ENCODE assay signal across 1 cellular context in the genomic region with DNA sequence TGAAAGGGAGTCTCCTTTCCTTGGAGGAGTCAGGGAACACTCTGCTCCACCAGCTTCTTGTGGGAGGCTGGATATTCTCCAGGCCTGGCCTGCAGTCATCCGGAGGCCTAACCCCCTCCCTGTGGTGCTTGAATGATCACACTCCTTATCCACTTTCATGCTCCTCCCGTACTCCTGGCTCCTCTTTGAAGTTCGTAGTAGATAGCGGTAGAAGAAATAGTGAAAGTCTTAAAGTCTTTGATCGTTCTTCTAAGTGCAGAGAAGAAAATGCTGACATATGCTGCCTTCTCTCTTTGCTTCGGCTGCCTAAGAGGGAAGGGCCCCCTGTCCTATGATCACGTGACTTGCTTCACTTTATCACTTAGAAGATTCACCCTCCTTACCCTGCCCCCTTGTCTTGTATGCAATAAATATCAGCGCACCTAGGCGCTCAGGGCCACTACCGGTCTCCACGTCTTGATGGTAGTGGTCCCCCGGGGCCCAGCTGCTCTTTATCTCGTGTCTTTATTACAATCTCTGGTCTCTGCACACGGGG.
TF ChIP-seq lines count a peak whose summit lies in the region.

No MANE protein-coding gene starts in this region.

TF ChIP-seq in GM12878, 131 proteins besides CTCF, POLR2A, EP300 and RAD21:
- peak; percentile 92 for TF ChIP-seq RAD51 (IDR thresholded peaks at IDR 0.05)
- TF ChIP-seq BHLHE40 (IDR thresholded peaks at IDR 0.05; ENCODE audit: borderline replicate concordance in 1 of 2, low read depth in 2 of 2, low read length in 1 of 2): peak in 1 of 2 experiments; percentile 56; a peak in 2 of 4 replicates
